Comparison of ENCODE assay signal across 18 cellular contexts in the genomic region with DNA sequence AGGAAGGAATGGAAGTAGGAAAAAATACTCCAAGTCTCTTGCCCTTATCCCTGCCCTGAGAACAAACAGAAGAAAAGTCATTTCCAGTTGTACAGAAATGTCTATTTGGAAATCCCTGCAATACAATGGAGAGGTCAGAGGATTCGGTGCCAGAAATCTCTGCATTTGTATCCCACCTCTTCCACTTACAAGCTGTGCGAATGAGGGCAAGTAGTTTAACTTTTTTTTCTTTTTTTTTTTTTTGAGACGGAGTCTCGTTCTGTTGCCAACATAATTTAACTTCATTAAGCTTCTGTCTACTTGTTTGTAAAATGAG.
"Had no signal": no experiment of that assay in that cellular context is flagged by ENCODE, and none has a peak within 500 bp of the region (broad histone marks: within the 10 kb centered on the region; RNA-seq: fewer than 3 reads in every experiment).

No MANE protein-coding gene starts in this region.

- H3K27me3 ChIP-seq: cardiac muscle cell, dorsolateral prefrontal cortex, right atrium auricular region, SJSA1, suprapubic skin, upper lobe of left lung had no signal

- H3K4me3 ChIP-seq: cardiac muscle cell, dorsolateral prefrontal cortex, right atrium auricular region, SJSA1, suprapubic skin, upper lobe of left lung had no signal

- H3K27ac ChIP-seq: cardiac muscle cell, dorsolateral prefrontal cortex, right atrium auricular region, SJSA1, suprapubic skin, VCaP had no signal

- H3K9me3 ChIP-seq: right atrium auricular region, SJSA1, suprapubic skin, upper lobe of left lung had no signal

- H3K4me3 Mint-ChIP-seq: activated CD4-positive, alpha-beta memory T cell treated with anti-CD3 and anti-CD28 coated beads for 36 hours; endodermal cell; naive B cell had no signal

- H3K27me3 Mint-ChIP-seq: activated CD4-positive, alpha-beta memory T cell treated with anti-CD3 and anti-CD28 coated beads for 36 hours; naive B cell had no signal

- H3K4me1 ChIP-seq: SJSA1 had no signal

- DNase-seq: activated CD4-positive, alpha-beta memory T cell treated with anti-CD3 and anti-CD28 coated beads for 36 hours; activated CD4-positive, alpha-beta T cell treated with anti-CD3 and anti-CD28 coated beads for 1 hour; activated CD8-positive, alpha-beta memory T cell treated with anti-CD3 and anti-CD28 coated beads, Interleukin-2, amount 50 U/mL, for 4 hours; activated naive CD4-positive, alpha-beta T cell; dorsolateral prefrontal cortex; endodermal cell; left colon; mammary epithelial cell; naive B cell; stimulated activated CD4-positive, alpha-beta T cell treated with anti-CD3 and anti-CD28 coated beads, Interleukin-15, amount 100 ng/mL, for 24 hours; stimulated activated CD4-positive, alpha-beta T cell treated with anti-CD3 and anti-CD28 coated beads, Interleukin-4, amount 100 ng/mL, for 1 hour; stimulated activated naive CD4-positive, alpha-beta T cell treated with Interleukin-2 at 50 U/mL for 16 hours; upper lobe of left lung had no signal

- H3K9me3 Mint-ChIP-seq: activated CD4-positive, alpha-beta memory T cell treated with anti-CD3 and anti-CD28 coated beads for 36 hours; endodermal cell; naive B cell had no signal

- H3K27ac Mint-ChIP-seq: activated CD4-positive, alpha-beta memory T cell treated with anti-CD3 and anti-CD28 coated beads for 36 hours; endodermal cell had no signal

- H3K36me3 ChIP-seq: cardiac muscle cell had no signal
